In the genomic region with DNA sequence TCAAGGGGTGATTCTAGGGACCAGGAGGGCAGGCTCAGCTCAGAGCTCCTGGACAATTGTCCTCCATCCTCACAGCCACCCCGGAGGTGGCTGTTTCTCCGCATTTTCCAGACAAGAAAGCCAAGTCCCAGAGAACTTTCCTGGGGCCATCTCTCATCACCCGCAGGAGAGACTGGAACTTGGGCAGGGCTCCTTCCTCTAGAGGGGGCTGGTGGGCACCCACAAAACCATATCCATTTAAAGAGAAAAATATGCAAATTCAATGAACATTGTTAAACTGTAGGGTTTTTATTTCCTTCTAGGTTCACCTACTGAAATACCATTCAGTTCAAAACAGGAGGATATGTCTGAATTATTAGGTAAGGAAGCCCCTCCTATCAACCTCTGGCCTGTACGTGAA, we compare ENCODE assay signal across 21 cellular contexts. TPM values are rescaled to one million over a fixed set of nuclear protein-coding genes. Genes with fewer than 3 reads are reported as not detected.
"Had no signal": no experiment of that assay in that cellular context is flagged by ENCODE, and none has a peak within 500 bp of the region (broad histone marks: within the 10 kb centered on the region; RNA-seq: fewer than 3 reads in every experiment).

No MANE protein-coding gene starts in this region.

- H3K27ac Mint-ChIP-seq: activated CD4-positive, alpha-beta memory T cell treated with anti-CD3 and anti-CD28 coated beads, Interleukin-2, amount 10 ng/mL, durations not matched to agents 7 days and 5 days; activated naive CD4-positive, alpha-beta T cell treated with anti-CD3 and anti-CD28 coated beads, Interleukin-2, amount 50 U/mL, for 24 hours; natural killer cell had no signal

- H3K4me1 Mint-ChIP-seq: activated CD4-positive, alpha-beta memory T cell treated with anti-CD3 and anti-CD28 coated beads, Interleukin-2, amount 10 ng/mL, durations not matched to agents 7 days and 5 days; activated naive CD4-positive, alpha-beta T cell treated with anti-CD3 and anti-CD28 coated beads, Interleukin-2, amount 50 U/mL, for 24 hours; natural killer cell had no signal

- H3K4me1 ChIP-seq: left ventricle myocardium inferior, right atrium auricular region, tibial nerve, vagina had no signal

- H3K9me3 Mint-ChIP-seq: activated CD4-positive, alpha-beta memory T cell treated with anti-CD3 and anti-CD28 coated beads, Interleukin-2, amount 10 ng/mL, durations not matched to agents 7 days and 5 days; activated naive CD4-positive, alpha-beta T cell treated with anti-CD3 and anti-CD28 coated beads, Interleukin-2, amount 50 U/mL, for 24 hours; natural killer cell had no signal

- H3K36me3 Mint-ChIP-seq: activated naive CD4-positive, alpha-beta T cell treated with anti-CD3 and anti-CD28 coated beads, Interleukin-2, amount 50 U/mL, for 24 hours; natural killer cell had no signal

- H3K27me3 ChIP-seq: cardiac muscle cell, right atrium auricular region, tibial nerve, vagina had no signal

- H3K36me3 ChIP-seq: cardiac muscle cell, left ventricle myocardium inferior, right atrium auricular region, tibial nerve, vagina had no signal

- H3K9me3 ChIP-seq: left ventricle myocardium inferior, right atrium auricular region, tibial nerve, vagina had no signal

- H3K4me3 ChIP-seq: cardiac muscle cell, left ventricle myocardium inferior, right atrium auricular region, skin epidermis, tibial nerve, vagina had no signal

- DNase-seq: activated CD4-positive, alpha-beta memory T cell treated with anti-CD3 and anti-CD28 coated beads, Interleukin-2, amount 10 ng/mL, durations not matched to agents 7 days and 5 days; activated effector memory CD4-positive, alpha-beta T cell treated with anti-CD3 and anti-CD28 coated beads, Interleukin-2, amount 50 U/mL, for 16 hours; activated T-cell treated with anti-CD3 and anti-CD28 coated beads, Interleukin-2, amount 50 U/mL, for 48 hours; left ventricle myocardium inferior; natural killer cell; posterior cingulate gyrus; stimulated activated CD4-positive, alpha-beta T cell treated with anti-CD3 and anti-CD28 coated beads, Interleukin-4, amount 100 ng/mL, for 4 hours; stimulated activated CD8-positive, alpha-beta memory T cell treated with anti-CD3 and anti-CD28 coated beads, Interleukin-4, amount 100 ng/mL, for 48 hours; stimulated activated naive CD4-positive, alpha-beta T cell treated with Interleukin-2 at 50 U/mL for 16 hours; substantia nigra; T1000 had no signal

- H3K4me3 Mint-ChIP-seq: activated CD4-positive, alpha-beta memory T cell treated with anti-CD3 and anti-CD28 coated beads, Interleukin-2, amount 10 ng/mL, durations not matched to agents 7 days and 5 days; activated naive CD4-positive, alpha-beta T cell treated with anti-CD3 and anti-CD28 coated beads, Interleukin-2, amount 50 U/mL, for 24 hours; natural killer cell had no signal

- H3K27me3 Mint-ChIP-seq: activated CD4-positive, alpha-beta memory T cell treated with anti-CD3 and anti-CD28 coated beads, Interleukin-2, amount 10 ng/mL, durations not matched to agents 7 days and 5 days had no signal

- ATAC-seq: esophagus mucosa, natural killer cell had no signal

- H3K27ac ChIP-seq: cardiac muscle cell, left ventricle myocardium inferior, right atrium auricular region, skin epidermis, tibial nerve, vagina, VCaP had no signal

RNA-seq across cellular contexts. Expression of gene SPACA7, which starts 16.6 kb away (rescaled TPM):
- total RNA-seq: activated CD4-positive, alpha-beta memory T cell treated with anti-CD3 and anti-CD28 coated beads, Interleukin-2, amount 10 ng/mL, durations not matched to agents 7 days and 5 days; cardiac muscle cell; esophagus mucosa; left ventricle myocardium inferior; mucosa of gallbladder; natural killer cell; right atrium auricular region; tibial nerve; vagina had no signal
- polyA plus RNA-seq: cardiac muscle cell, keratinocyte had no signal
